Comparison of ENCODE assay signal across 26 cellular contexts in the genomic region with DNA sequence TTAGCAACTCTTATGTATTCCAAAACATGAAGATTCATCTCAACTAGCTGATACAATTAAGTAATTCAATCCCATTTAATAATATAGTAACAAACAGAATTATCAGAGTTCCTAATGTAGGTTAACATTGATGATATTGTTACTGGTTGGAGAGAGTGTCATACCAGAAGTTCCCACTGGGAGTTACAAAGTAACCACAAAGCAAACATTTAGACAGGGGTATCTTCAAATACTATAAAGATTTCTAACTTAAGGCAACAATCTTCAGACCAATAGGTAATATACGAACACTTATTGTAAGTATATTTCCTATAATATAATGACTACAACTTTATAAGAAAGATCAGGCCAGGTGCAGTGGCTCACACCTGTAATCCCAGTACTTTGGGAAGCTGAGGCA.
"Had no signal": no experiment of that assay in that cellular context is flagged by ENCODE, and none has a peak within 500 bp of the region (broad histone marks: within the 10 kb centered on the region; RNA-seq: fewer than 3 reads in every experiment).

No MANE protein-coding gene starts in this region.

- H3K27ac ChIP-seq: colonic mucosa, esophagus muscularis mucosa, left lung, neutrophil, pancreas, suprapubic skin, transverse colon, vagina had no signal

- H3K4me3 Mint-ChIP-seq: dendritic cell treated with granulocyte-macrophage colony-stimulating factor and Interleukin-4, amounts not matched to agents 40 ng/mL and 50 ng/mL, for 4 days; naive thymus-derived CD4-positive, alpha-beta T cell; nephron; stimulated activated naive CD8-positive, alpha-beta T cell treated with anti-CD3 and anti-CD28 coated beads, Interleukin-15, amount 100 ng/mL, for 72 hours had no signal

- H3K4me1 ChIP-seq: colonic mucosa, esophagus muscularis mucosa, left lung, pancreas, suprapubic skin, transverse colon, vagina had no signal

- H3K4me1 Mint-ChIP-seq: naive thymus-derived CD4-positive, alpha-beta T cell; nephron; stimulated activated naive CD8-positive, alpha-beta T cell treated with anti-CD3 and anti-CD28 coated beads, Interleukin-15, amount 100 ng/mL, for 72 hours had no signal

- H3K36me3 ChIP-seq: colonic mucosa, esophagus muscularis mucosa, left lung, neutrophil, pancreas, suprapubic skin, transverse colon, vagina had no signal

- H3K27me3 Mint-ChIP-seq: dendritic cell treated with granulocyte-macrophage colony-stimulating factor and Interleukin-4, amounts not matched to agents 40 ng/mL and 50 ng/mL, for 4 days; naive thymus-derived CD4-positive, alpha-beta T cell; stimulated activated naive CD8-positive, alpha-beta T cell treated with anti-CD3 and anti-CD28 coated beads, Interleukin-15, amount 100 ng/mL, for 72 hours had no signal

- H3K36me3 Mint-ChIP-seq: naive thymus-derived CD4-positive, alpha-beta T cell had no signal

- H3K4me3 ChIP-seq: colonic mucosa, esophagus muscularis mucosa, left lung, pancreas, smooth muscle cell, suprapubic skin, transverse colon, vagina had no signal

- H3K27me3 ChIP-seq: colonic mucosa, esophagus muscularis mucosa, left lung, neutrophil, pancreas, suprapubic skin, transverse colon, vagina had no signal

- H3K4me2 ChIP-seq: smooth muscle cell had no signal

- H3K9me3 ChIP-seq: colonic mucosa, left lung, neutrophil, pancreas, suprapubic skin, transverse colon, vagina had no signal

- H3K27ac Mint-ChIP-seq: dendritic cell treated with granulocyte-macrophage colony-stimulating factor and Interleukin-4, amounts not matched to agents 40 ng/mL and 50 ng/mL, for 4 days; naive thymus-derived CD4-positive, alpha-beta T cell; nephron; stimulated activated naive CD8-positive, alpha-beta T cell treated with anti-CD3 and anti-CD28 coated beads, Interleukin-15, amount 100 ng/mL, for 72 hours had no signal

- DNase-seq: colonic mucosa; effector CD8-positive, alpha-beta T cell; foreskin melanocyte; head of caudate nucleus; kidney; left cardiac atrium; left lung; mesenchymal stem cell; midbrain; naive thymus-derived CD4-positive, alpha-beta T cell; pancreas; stimulated activated CD4-positive, alpha-beta T cell treated with anti-CD3 and anti-CD28 coated beads, Interleukin-12 subunit alpha, Interleukin-12 subunit beta, amount 100 ng/mL, for 4 hours; stimulated activated CD4-positive, alpha-beta T cell treated with anti-CD3 and anti-CD28 coated beads, Interleukin-1b, Interleukin-23, amount 100 ng/mL, for 48 hours; stimulated activated CD4-positive, alpha-beta T cell treated with anti-CD3 and anti-CD28 coated beads, Interleukin-4, amount 100 ng/mL, for 1 hour; stimulated activated CD8-positive, alpha-beta memory T cell treated with anti-CD3 and anti-CD28 coated beads, Interleukin-4, amount 100 ng/mL, for 48 hours; stimulated activated naive CD4-positive, alpha-beta T cell; stimulated activated naive CD8-positive, alpha-beta T cell treated with anti-CD3 and anti-CD28 coated beads, Interleukin-15, amount 100 ng/mL, for 72 hours; transverse colon had no signal

- ATAC-seq: left cardiac atrium; left lung; naive thymus-derived CD4-positive, alpha-beta T cell; sciatic nerve; stimulated activated naive CD8-positive, alpha-beta T cell treated with anti-CD3 and anti-CD28 coated beads, Interleukin-15, amount 100 ng/mL, for 72 hours had no signal
